Comparison of ENCODE assay signal across 8 cellular contexts in genomic region chr6:156509496-156509895, GRCh38.
"Had no signal": no experiment of that assay in that cellular context is flagged by ENCODE, and none has a peak within 500 bp of the region (broad histone marks: within the 10 kb centered on the region; RNA-seq: fewer than 3 reads in every experiment).

No MANE protein-coding gene starts in this region.

- H2AFZ ChIP-seq: GM23248 had no signal

- ATAC-seq: HCT116, HepG2 had no signal

- FAIRE-seq: HepG2 had no signal

- H3K27ac ChIP-seq: GM23248, HL-60 had no signal

- H3K9me3 ChIP-seq: HAP-1 had no signal

- H3K4me3 ChIP-seq: GM23248, HAP-1 had no signal

- DNase-seq: GM23248, GOT3, H7, HFFc6 had no signal

- H3K4me1 ChIP-seq: HAP-1 had no signal

- H3K36me3 ChIP-seq: HAP-1 had no signal
